7 cellular contexts compared by ENCODE assay signal in the genomic region with DNA sequence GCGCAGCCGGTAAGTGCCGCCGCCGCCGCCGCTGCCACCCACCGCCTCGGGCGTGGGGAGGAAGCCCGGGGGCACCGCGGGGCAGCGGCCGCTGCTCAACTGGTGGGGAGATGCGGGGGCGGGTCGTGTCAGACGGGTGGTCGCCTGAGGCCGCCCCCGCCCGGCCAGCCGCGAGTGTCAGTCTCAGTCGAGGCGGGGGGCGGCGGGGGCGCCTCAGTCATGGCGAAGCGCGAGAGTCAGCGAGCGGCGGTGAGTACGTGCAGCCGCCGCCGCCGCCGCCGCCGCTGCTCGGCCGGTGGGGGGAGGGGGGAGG.
DNase-seq lines count a peak whose midpoint lies in the region; ATAC-seq and TF ChIP-seq lines count a peak whose summit lies in the region.

No MANE protein-coding gene starts in this region.

- H3K27me3 Mint-ChIP-seq in neural progenitor cell (ENCODE audit: insufficient read depth, low read depth): no peaks in the 10 kb centered on the region
- H3K27me3 Mint-ChIP-seq in nephron progenitor cell (ENCODE audit: low read depth, poor library complexity): no peaks in the 10 kb centered on the region

- peak overlapping the region; percentile 87 for H3K27ac ChIP-seq in caudate nucleus (ENCODE audit: low read depth, low read length)
- H3K27ac ChIP-seq in neural progenitor cell: no peak overlapping the region

- H3K4me1 Mint-ChIP-seq in neural progenitor cell (peaks cover 11% of the 10 kb centered on the region), nephron progenitor cell (peaks cover 44% of the 10 kb centered on the region)

- peaks cover 5% of the 10 kb centered on the region for H4K20me1 ChIP-seq in neural progenitor cell (ENCODE audit: low read depth)

- DNase-seq in caudate nucleus (lab: John Stamatoyannopoulos, UW) (no peak), neural progenitor cell (ENCODE audit: low spot score) (peak; percentile 81), nephron progenitor cell (no peak)

- H2AFZ ChIP-seq in neural progenitor cell (replicated peaks): peak overlapping the region; percentile 44

- H3K9me3 Mint-ChIP-seq in neural progenitor cell (no peaks in the 10 kb centered on the region), nephron progenitor cell (no peaks in the 10 kb centered on the region)

- H3K4me3 Mint-ChIP-seq in neural progenitor cell (no peak overlapping the region), nephron progenitor cell (no peak overlapping the region)

- peak overlapping the region; percentile 74 for H3K4me2 ChIP-seq in neural progenitor cell

- H3K36me3 Mint-ChIP-seq in neural progenitor cell (peaks cover 1% of the 10 kb centered on the region), nephron progenitor cell (ENCODE audit: low read depth) (no peaks in the 10 kb centered on the region)

- peaks cover 21% of the 10 kb centered on the region for H3F3A ChIP-seq in neural progenitor cell (ENCODE audit: low read depth)

- H3K4me3 ChIP-seq in neural progenitor cell: peak overlapping the region; percentile 81

- no peak for TF ChIP-seq CTCF in neural progenitor cell (IDR thresholded peaks at IDR 0.05)
- no peak for TF ChIP-seq CTCF in nephron progenitor cell (IDR thresholded peaks at IDR 0.05)

- H3K9ac ChIP-seq in neural progenitor cell: no peak overlapping the region

- peaks cover 20% of the 10 kb centered on the region for H3K79me2 ChIP-seq in neural progenitor cell (ENCODE audit: low read depth)

- no peaks in the 10 kb centered on the region for H3K36me3 ChIP-seq in neural progenitor cell

- H3K9me3 ChIP-seq in neural progenitor cell (ENCODE audit: low read depth): no peaks in the 10 kb centered on the region

- no peaks in the 10 kb centered on the region for H3K4me1 ChIP-seq in neural progenitor cell

- H3K27ac Mint-ChIP-seq in neural progenitor cell (no peak overlapping the region), nephron progenitor cell (no peak overlapping the region)

- H3K27me3 ChIP-seq in neural progenitor cell: no peaks in the 10 kb centered on the region

- ATAC-seq in GM19324 (IDR thresholded peaks at IDR 0.05; ENCODE audit: low FRiP score, unreplicated experiment): peak; percentile 1
- peak; percentile 0 for ATAC-seq in HG03342 (IDR thresholded peaks at IDR 0.05; ENCODE audit: unreplicated experiment)
- ATAC-seq in GM19351 (IDR thresholded peaks at IDR 0.05; ENCODE audit: unreplicated experiment): no peak
- ATAC-seq in GM21576 (IDR thresholded peaks at IDR 0.05; ENCODE audit: unreplicated experiment): no peak

Comparison
In these comparisons a context has a peak if more than half of its experiments do, and no peak if none do; other contexts are left out.
1. ATAC-seq: peak in GM19324 (single experiment) and HG03342 (single experiment); none in GM19351 (single experiment) and GM21576 (single experiment).